Comparison of ENCODE assay signal across 4 cellular contexts in the genomic region with DNA sequence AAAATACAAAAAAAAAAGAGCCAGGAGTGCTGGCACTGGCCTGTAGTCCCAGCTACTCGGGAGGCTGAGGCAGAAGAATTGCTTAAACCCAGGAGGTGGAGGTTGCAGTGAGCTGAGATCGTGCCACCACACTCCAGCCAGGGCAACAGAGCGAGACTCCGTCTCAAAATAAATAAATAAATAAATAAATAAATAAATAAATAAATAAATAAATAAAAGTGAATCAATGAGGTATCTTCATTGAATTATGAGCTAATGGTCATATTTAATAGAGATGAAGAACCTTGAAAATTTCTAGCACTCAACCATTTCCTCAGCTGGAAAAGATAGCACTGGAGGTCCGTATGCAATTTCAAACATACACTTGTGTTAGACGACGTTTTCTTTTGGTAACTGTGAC. TPM values are rescaled to one million over a fixed set of nuclear protein-coding genes. Genes with fewer than 3 reads are reported as not detected.
"Had no signal": no experiment of that assay in that cellular context is flagged by ENCODE, and none has a peak within 500 bp of the region (broad histone marks: within the 10 kb centered on the region; RNA-seq: fewer than 3 reads in every experiment).

No MANE protein-coding gene starts in this region.

RNA-seq across cellular contexts. Expression of gene CDK15, which starts 41.9 kb away (rescaled TPM):
- total RNA-seq: lung microvascular endothelial cell; mononuclear cell; naive thymus-derived CD4-positive, alpha-beta T cell had no signal
- polyA plus RNA-seq: immature natural killer cell; naive thymus-derived CD4-positive, alpha-beta T cell had no signal
